ENCODE assay signal across 19 cellular contexts in the genomic region with DNA sequence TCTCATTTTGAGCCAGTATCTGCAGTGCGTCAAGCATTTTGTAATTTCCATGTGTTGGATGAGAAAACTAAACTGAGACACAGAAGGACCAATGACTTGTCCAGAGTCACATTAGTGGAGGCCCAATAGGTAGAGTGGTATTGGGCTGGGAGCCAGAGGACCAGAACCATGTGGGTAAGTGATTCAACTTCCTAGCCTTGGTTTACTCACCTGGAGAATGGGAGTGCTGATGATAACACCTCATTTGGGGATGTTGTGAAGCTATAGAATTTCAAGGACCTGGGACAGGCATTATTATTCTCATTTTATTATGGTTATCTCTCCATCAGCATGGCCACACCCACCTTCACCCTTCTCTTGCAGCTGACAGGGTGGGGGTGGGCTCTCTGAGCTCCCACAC. TPM values are rescaled to one million over a fixed set of nuclear protein-coding genes. Genes with fewer than 3 reads are reported as not detected.
DNase-seq lines count a peak whose midpoint lies in the region; ATAC-seq, FAIRE-seq and TF ChIP-seq lines count a peak whose summit lies in the region.
"Had no signal": no experiment of that assay in that cellular context is flagged by ENCODE, and none has a peak within 500 bp of the region (broad histone marks: within the 10 kb centered on the region; RNA-seq: fewer than 3 reads in every experiment).

No MANE protein-coding gene starts in this region.

- TF ChIP-seq CTCF in bronchial epithelial cell (IDR thresholded peaks at IDR 0.05; ENCODE audit: insufficient read depth, low read length, severe bottlenecking) (no peak), coronary artery (IDR thresholded peaks at IDR 0.05) (no peak)

- no peaks in the 10 kb centered on the region for H3K36me3 ChIP-seq in bronchial epithelial cell (ENCODE audit: control insufficient read depth, insufficient read depth, low read length)

- H3K27me3 Mint-ChIP-seq in stimulated activated naive CD8-positive, alpha-beta T cell treated with anti-CD3 and anti-CD28 coated beads, Interleukin-15, Interleukin-2, amounts not matched to agents 100 ng/mL and 50 ng/mL, for 24 hours = no peaks in the 10 kb centered on the region
- no peaks in the 10 kb centered on the region for H3K27me3 Mint-ChIP-seq in stimulated activated naive CD8-positive, alpha-beta T cell treated with anti-CD3 and anti-CD28 coated beads, Interleukin-15, amount 100 ng/mL, for 72 hours

- H3K4me3 ChIP-seq in bronchial epithelial cell (ENCODE audit: low read depth, low read length) = no peak overlapping the region
- no peak overlapping the region for H3K4me3 ChIP-seq in coronary artery
- H3K4me3 ChIP-seq: GM12878, GM23338 had no signal

- H3K27ac Mint-ChIP-seq in stimulated activated naive CD8-positive, alpha-beta T cell treated with anti-CD3 and anti-CD28 coated beads, Interleukin-15, Interleukin-2, amounts not matched to agents 100 ng/mL and 50 ng/mL, for 24 hours = peak overlapping the region; percentile 34
- H3K27ac Mint-ChIP-seq in stimulated activated naive CD8-positive, alpha-beta T cell treated with anti-CD3 and anti-CD28 coated beads, Interleukin-15, amount 100 ng/mL, for 72 hours = no peak overlapping the region
- peak overlapping the region; percentile 15 for H3K27ac Mint-ChIP-seq in stimulated activated effector memory CD8-positive, alpha-beta T cell treated with anti-CD3 and anti-CD28 coated beads, Interleukin-12 subunit alpha, Interleukin-12 subunit beta, amount 100 ng/mL, for 72 hours
- H3K27ac Mint-ChIP-seq: B cell; CD4-positive, CD25-positive, alpha-beta regulatory T cell; GM23338 had no signal

- no peak for ATAC-seq in stimulated activated naive CD8-positive, alpha-beta T cell treated with anti-CD3 and anti-CD28 coated beads, Interleukin-15, amount 100 ng/mL, for 72 hours
- no peak for ATAC-seq in stimulated activated effector memory CD8-positive, alpha-beta T cell treated with anti-CD3 and anti-CD28 coated beads, Interleukin-12 subunit alpha, Interleukin-12 subunit beta, amount 100 ng/mL, for 72 hours
- no peak for ATAC-seq in HG03460 (IDR thresholded peaks at IDR 0.05; ENCODE audit: unreplicated experiment)
- ATAC-seq: GM12878, GM23338 had no signal

- no peak for DNase-seq in stimulated activated naive CD8-positive, alpha-beta T cell treated with anti-CD3 and anti-CD28 coated beads, Interleukin-15, amount 100 ng/mL, for 72 hours
- DNase-seq in bronchial epithelial cell (ENCODE audit: low read depth) (no peak), coronary artery (ENCODE audit: low spot score) (no peak)
- DNase-seq in stimulated activated effector memory CD8-positive, alpha-beta T cell treated with anti-CD3 and anti-CD28 coated beads, Interleukin-12 subunit alpha, Interleukin-12 subunit beta, amount 100 ng/mL, for 72 hours (ENCODE audit: low spot score in 2 of 2) = no peak
- DNase-seq in activated CD8-positive, alpha-beta memory T cell treated with anti-CD3 and anti-CD28 coated beads, Interleukin-2, amount 50 U/mL, for 48 hours = no peak
- DNase-seq: 8988T; C1 segment of cervical spinal cord; CD4-positive, CD25-positive, alpha-beta regulatory T cell; CD8-positive, alpha-beta memory T cell; COR-L47; DMS 273 treated with DMSO at 0.1 percent for 48 hours; DMS53; DND-41 had no signal

- H3K27ac ChIP-seq in coronary artery = no peak overlapping the region

- FAIRE-seq in bronchial epithelial cell (lab: Jason Lieb, UNC) = peak; percentile 95
- FAIRE-seq: GM12878, H54 had no signal

- H3K4me1 Mint-ChIP-seq in stimulated activated naive CD8-positive, alpha-beta T cell treated with anti-CD3 and anti-CD28 coated beads, Interleukin-15, Interleukin-2, amounts not matched to agents 100 ng/mL and 50 ng/mL, for 24 hours (ENCODE audit: low read depth) = peaks cover 15% of the 10 kb centered on the region
- peaks cover 23% of the 10 kb centered on the region for H3K4me1 Mint-ChIP-seq in stimulated activated naive CD8-positive, alpha-beta T cell treated with anti-CD3 and anti-CD28 coated beads, Interleukin-15, amount 100 ng/mL, for 72 hours
- H3K4me1 Mint-ChIP-seq in stimulated activated effector memory CD8-positive, alpha-beta T cell treated with anti-CD3 and anti-CD28 coated beads, Interleukin-12 subunit alpha, Interleukin-12 subunit beta, amount 100 ng/mL, for 72 hours = peaks cover 23% of the 10 kb centered on the region
- H3K4me1 Mint-ChIP-seq: B cell had no signal

- no peaks in the 10 kb centered on the region for H3K36me3 Mint-ChIP-seq in stimulated activated naive CD8-positive, alpha-beta T cell treated with anti-CD3 and anti-CD28 coated beads, Interleukin-15, Interleukin-2, amounts not matched to agents 100 ng/mL and 50 ng/mL, for 24 hours (ENCODE audit: low read depth)
- H3K36me3 Mint-ChIP-seq in stimulated activated effector memory CD8-positive, alpha-beta T cell treated with anti-CD3 and anti-CD28 coated beads, Interleukin-12 subunit alpha, Interleukin-12 subunit beta, amount 100 ng/mL, for 72 hours = no peaks in the 10 kb centered on the region
- H3K36me3 Mint-ChIP-seq: CD4-positive, CD25-positive, alpha-beta regulatory T cell; CD8-positive, alpha-beta memory T cell had no signal

- no peaks in the 10 kb centered on the region for H3K9me3 Mint-ChIP-seq in stimulated activated naive CD8-positive, alpha-beta T cell treated with anti-CD3 and anti-CD28 coated beads, Interleukin-15, Interleukin-2, amounts not matched to agents 100 ng/mL and 50 ng/mL, for 24 hours
- H3K9me3 Mint-ChIP-seq in stimulated activated naive CD8-positive, alpha-beta T cell treated with anti-CD3 and anti-CD28 coated beads, Interleukin-15, amount 100 ng/mL, for 72 hours = no peaks in the 10 kb centered on the region
- no peaks in the 10 kb centered on the region for H3K9me3 Mint-ChIP-seq in stimulated activated effector memory CD8-positive, alpha-beta T cell treated with anti-CD3 and anti-CD28 coated beads, Interleukin-12 subunit alpha, Interleukin-12 subunit beta, amount 100 ng/mL, for 72 hours
- H3K9me3 Mint-ChIP-seq: CD4-positive, CD25-positive, alpha-beta regulatory T cell; CD8-positive, alpha-beta memory T cell; GM23338 had no signal

- H3K27me3 ChIP-seq in bronchial epithelial cell (ENCODE audit: control insufficient read depth, insufficient read depth, low read length) = no peaks in the 10 kb centered on the region

- no peak overlapping the region for H3K4me3 Mint-ChIP-seq in stimulated activated naive CD8-positive, alpha-beta T cell treated with anti-CD3 and anti-CD28 coated beads, Interleukin-15, Interleukin-2, amounts not matched to agents 100 ng/mL and 50 ng/mL, for 24 hours
- H3K4me3 Mint-ChIP-seq in stimulated activated naive CD8-positive, alpha-beta T cell treated with anti-CD3 and anti-CD28 coated beads, Interleukin-15, amount 100 ng/mL, for 72 hours = no peak overlapping the region
- no peak overlapping the region for H3K4me3 Mint-ChIP-seq in stimulated activated effector memory CD8-positive, alpha-beta T cell treated with anti-CD3 and anti-CD28 coated beads, Interleukin-12 subunit alpha, Interleukin-12 subunit beta, amount 100 ng/mL, for 72 hours
- H3K4me3 Mint-ChIP-seq: B cell; CD4-positive, CD25-positive, alpha-beta regulatory T cell; CD8-positive, alpha-beta memory T cell; GM23338 had no signal

RNA-seq across cellular contexts. Expression of a gene that starts 8.1 kb away (rescaled TPM):
- total RNA-seq in bronchial epithelial cell = 5.0 and 5.6 TPM in 2 replicates

Comparison
In these comparisons a context has a peak if more than half of its experiments do, and no peak if none do; other contexts are left out.
1. H3K27ac Mint-ChIP-seq: peak in stimulated activated naive CD8-positive, alpha-beta T cell treated with anti-CD3 and anti-CD28 coated beads, Interleukin-15, Interleukin-2, amounts not matched to agents 100 ng/mL and 50 ng/mL, for 24 hours (single experiment) and stimulated activated effector memory CD8-positive, alpha-beta T cell treated with anti-CD3 and anti-CD28 coated beads, Interleukin-12 subunit alpha, Interleukin-12 subunit beta, amount 100 ng/mL, for 72 hours (single experiment); none in stimulated activated naive CD8-positive, alpha-beta T cell treated with anti-CD3 and anti-CD28 coated beads, Interleukin-15, amount 100 ng/mL, for 72 hours (0 of 2).